ENCODE assay signal across 8 cellular contexts in genomic region chr19:18193388-18194207, GRCh38. TPM values are rescaled to one million over a fixed set of nuclear protein-coding genes. Genes with fewer than 3 reads are reported as not detected.
A peak's percentile ranks its signal among the peaks of the same experiment; 100 is the strongest.
DNase-seq lines count a peak whose midpoint lies in the region; ATAC-seq, FAIRE-seq and TF ChIP-seq lines count a peak whose summit lies in the region.

No MANE protein-coding gene starts in this region.

- DNase-seq in GM13977 (ENCODE audit: low spot score) (peak; percentile 7), bronchial epithelial cell (ENCODE audit: low read depth) (no peak), mesothelial cell of epicardium (ENCODE audit: low spot score in 2 of 2, unreplicated experiment in 2 of 2) (no peak), NCI-H345 (lab: John Stamatoyannopoulos, UW) (no peak), AG20443 (ENCODE audit: low spot score) (no peak)

- no peaks in the 10 kb centered on the region for H3K27me3 Mint-ChIP-seq in mesothelial cell of epicardium (ENCODE audit: low read depth)

- no peak for FAIRE-seq in bronchial epithelial cell (lab: Jason Lieb, UNC)

- peak overlapping the region; percentile 64 for H3K27ac ChIP-seq in KOPT-K1 (ENCODE audit: low read depth, low read length, poor library complexity, severe bottlenecking)

- no peaks in the 10 kb centered on the region for H3K9me3 Mint-ChIP-seq in mesothelial cell of epicardium

- no peak for TF ChIP-seq CTCF in GM13977 (IDR thresholded peaks at IDR 0.05; ENCODE audit: extremely low read depth, insufficient read depth, missing control alignments)
- no peak for TF ChIP-seq CTCF in bronchial epithelial cell (IDR thresholded peaks at IDR 0.05; ENCODE audit: insufficient read depth, low read length, severe bottlenecking)
- TF ChIP-seq CTCF in mesothelial cell of epicardium (IDR thresholded peaks at IDR 0.05; ENCODE audit: unreplicated experiment): no peak

- H3K36me3 ChIP-seq in KOPT-K1 (ENCODE audit: insufficient read depth, low read length) (peaks cover 12% of the 10 kb centered on the region; the same call in 1 of the 2 replicates), bronchial epithelial cell (ENCODE audit: control insufficient read depth, insufficient read depth, low read length) (peaks cover 5% of the 10 kb centered on the region)

- H3K4me3 Mint-ChIP-seq in mesothelial cell of epicardium: peak overlapping the region; percentile 82

- peak overlapping the region; percentile 95 for H3K27ac Mint-ChIP-seq in mesothelial cell of epicardium

- peak overlapping the region; percentile 71 for H3K4me3 ChIP-seq in bronchial epithelial cell (ENCODE audit: low read depth, low read length)

- peaks cover 17% of the 10 kb centered on the region for H3K4me1 Mint-ChIP-seq in mesothelial cell of epicardium

- H3K9me3 ChIP-seq in KOPT-K1 (ENCODE audit: insufficient read depth, low read length, poor library complexity, severe bottlenecking): no peaks in the 10 kb centered on the region

- in situ Hi-C loops in GM13977 (cut with MboI; ENCODE audit: low pct_unique_long_range_greater_than_20kb, low sequenced_read_pairs, unreplicated experiment): no loop called here

- ATAC-seq in GM18867 (IDR thresholded peaks at IDR 0.05; ENCODE audit: unreplicated experiment): no peak
- ATAC-seq in GM21723 (IDR thresholded peaks at IDR 0.05; ENCODE audit: unreplicated experiment): no peak

- H3K36me3 Mint-ChIP-seq in mesothelial cell of epicardium: peaks cover 6% of the 10 kb centered on the region

- H3K27me3 ChIP-seq in bronchial epithelial cell (ENCODE audit: control insufficient read depth, insufficient read depth, low read length): no peaks in the 10 kb centered on the region

RNA-seq across cellular contexts. Expression of gene MPV17L2, which starts 0.6 kb away (rescaled TPM):
- 8.7 and 9.5 TPM in 2 replicates for total RNA-seq in bronchial epithelial cell
- total RNA-seq in mesothelial cell of epicardium: 7.7 to 9.5 TPM (median 8.2 TPM) in 3 replicates

RNA-seq across cellular contexts. Expression of gene RAB3A, which starts 10.2 kb away (rescaled TPM):
- total RNA-seq in bronchial epithelial cell (0.53 and 1.0 TPM in 2 replicates), mesothelial cell of epicardium (5.9 to 6.7 TPM (median 6.4 TPM) in 3 replicates)

RNA-seq across cellular contexts. Expression of gene IFI30, which starts 20.0 kb away (rescaled TPM):
- total RNA-seq in bronchial epithelial cell (17.6 and 20.6 TPM in 2 replicates), mesothelial cell of epicardium (0.32 to 2.0 TPM (median 0.36 TPM) in 3 replicates)

RNA-seq across cellular contexts. Expression of gene PDE4C, which starts 32.6 kb away (rescaled TPM):
- total RNA-seq in bronchial epithelial cell (0.26 and 0.38 TPM in 2 replicates), mesothelial cell of epicardium (0.70 to 1.4 TPM (median 0.93 TPM) in 3 replicates)

RNA-seq across cellular contexts. Expression of gene PIK3R2, which starts 40.6 kb away (rescaled TPM):
- total RNA-seq in bronchial epithelial cell: 2.6 and 4.0 TPM in 2 replicates
- 90.4 to 95.5 TPM (median 94.7 TPM) in 3 replicates for total RNA-seq in mesothelial cell of epicardium
